ENCODE assay signal across 2 cellular contexts in the genomic region with DNA sequence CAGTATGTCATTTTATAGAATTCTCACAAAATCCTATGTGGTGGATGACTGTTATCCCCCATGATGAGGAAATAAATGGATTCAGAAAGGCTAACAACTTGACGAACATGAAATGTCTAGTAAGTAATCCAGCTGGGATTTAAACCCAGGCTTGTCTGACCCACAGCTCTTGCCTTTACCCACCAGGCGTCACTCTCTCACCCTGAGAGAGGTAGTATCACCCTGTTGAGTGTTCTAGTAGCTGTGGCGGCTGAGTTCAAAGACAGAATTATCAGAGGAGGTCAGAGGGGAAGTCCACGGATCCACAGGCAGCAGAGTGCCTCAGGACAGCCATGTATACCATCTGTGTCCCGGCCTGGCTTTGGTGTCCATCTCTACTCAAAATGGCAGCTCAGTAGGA.
TF ChIP-seq lines count a peak whose summit lies in the region.

No MANE protein-coding gene starts in this region.

TF ChIP-seq in HCT116, 20 proteins besides CTCF, POLR2A, EP300 and RAD21 (continued from another document):
- TF ChIP-seq ZBTB33 (IDR thresholded peaks at IDR 0.05; ENCODE audit: extremely low read depth, insufficient replicate concordance, low read length), result no peak
- peak; percentile 82 for TF ChIP-seq TCF7L2 (IDR thresholded peaks at IDR 0.05; ENCODE audit: borderline replicate concordance, extremely low read depth, insufficient read depth, insufficient read length)

TF ChIP-seq in GM12878, 131 proteins besides CTCF, POLR2A, EP300 and RAD21 (continued from another document):
- TF ChIP-seq, protein P1, sequence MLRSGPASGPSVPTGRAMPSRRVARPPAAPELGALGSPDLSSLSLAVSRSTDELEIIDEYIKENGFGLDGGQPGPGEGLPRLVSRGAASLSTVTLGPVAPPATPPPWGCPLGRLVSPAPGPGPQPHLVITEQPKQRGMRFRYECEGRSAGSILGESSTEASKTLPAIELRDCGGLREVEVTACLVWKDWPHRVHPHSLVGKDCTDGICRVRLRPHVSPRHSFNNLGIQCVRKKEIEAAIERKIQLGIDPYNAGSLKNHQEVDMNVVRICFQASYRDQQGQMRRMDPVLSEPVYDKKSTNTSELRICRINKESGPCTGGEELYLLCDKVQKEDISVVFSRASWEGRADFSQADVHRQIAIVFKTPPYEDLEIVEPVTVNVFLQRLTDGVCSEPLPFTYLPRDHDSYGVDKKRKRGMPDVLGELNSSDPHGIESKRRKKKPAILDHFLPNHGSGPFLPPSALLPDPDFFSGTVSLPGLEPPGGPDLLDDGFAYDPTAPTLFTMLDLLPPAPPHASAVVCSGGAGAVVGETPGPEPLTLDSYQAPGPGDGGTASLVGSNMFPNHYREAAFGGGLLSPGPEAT (IDR thresholded peaks at IDR 0.05; ENCODE audit: low read depth), result no peak
- TF ChIP-seq, protein P2, sequence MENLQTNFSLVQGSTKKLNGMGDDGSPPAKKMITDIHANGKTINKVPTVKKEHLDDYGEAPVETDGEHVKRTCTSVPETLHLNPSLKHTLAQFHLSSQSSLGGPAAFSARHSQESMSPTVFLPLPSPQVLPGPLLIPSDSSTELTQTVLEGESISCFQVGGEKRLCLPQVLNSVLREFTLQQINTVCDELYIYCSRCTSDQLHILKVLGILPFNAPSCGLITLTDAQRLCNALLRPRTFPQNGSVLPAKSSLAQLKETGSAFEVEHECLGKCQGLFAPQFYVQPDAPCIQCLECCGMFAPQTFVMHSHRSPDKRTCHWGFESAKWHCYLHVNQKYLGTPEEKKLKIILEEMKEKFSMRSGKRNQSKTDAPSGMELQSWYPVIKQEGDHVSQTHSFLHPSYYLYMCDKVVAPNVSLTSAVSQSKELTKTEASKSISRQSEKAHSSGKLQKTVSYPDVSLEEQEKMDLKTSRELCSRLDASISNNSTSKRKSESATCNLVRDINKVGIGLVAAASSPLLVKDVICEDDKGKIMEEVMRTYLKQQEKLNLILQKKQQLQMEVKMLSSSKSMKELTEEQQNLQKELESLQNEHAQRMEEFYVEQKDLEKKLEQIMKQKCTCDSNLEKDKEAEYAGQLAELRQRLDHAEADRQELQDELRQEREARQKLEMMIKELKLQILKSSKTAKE (IDR thresholded peaks at IDR 0.05; ENCODE audit: low read depth, poor library complexity, severe bottlenecking), result no peak
- peak; percentile 44 for TF ChIP-seq NR2F1 (conservative IDR thresholded peaks at IDR 0.05)
- no peak for TF ChIP-seq EED (IDR thresholded peaks at IDR 0.05; ENCODE audit: low read depth)
- peak; percentile 62 for TF ChIP-seq SMC3 (IDR thresholded peaks at IDR 0.05; ENCODE audit: borderline replicate concordance, low read length)
- TF ChIP-seq RUNX3 (IDR thresholded peaks at IDR 0.05; ENCODE audit: low read length), result no peak
